In the genomic region with DNA sequence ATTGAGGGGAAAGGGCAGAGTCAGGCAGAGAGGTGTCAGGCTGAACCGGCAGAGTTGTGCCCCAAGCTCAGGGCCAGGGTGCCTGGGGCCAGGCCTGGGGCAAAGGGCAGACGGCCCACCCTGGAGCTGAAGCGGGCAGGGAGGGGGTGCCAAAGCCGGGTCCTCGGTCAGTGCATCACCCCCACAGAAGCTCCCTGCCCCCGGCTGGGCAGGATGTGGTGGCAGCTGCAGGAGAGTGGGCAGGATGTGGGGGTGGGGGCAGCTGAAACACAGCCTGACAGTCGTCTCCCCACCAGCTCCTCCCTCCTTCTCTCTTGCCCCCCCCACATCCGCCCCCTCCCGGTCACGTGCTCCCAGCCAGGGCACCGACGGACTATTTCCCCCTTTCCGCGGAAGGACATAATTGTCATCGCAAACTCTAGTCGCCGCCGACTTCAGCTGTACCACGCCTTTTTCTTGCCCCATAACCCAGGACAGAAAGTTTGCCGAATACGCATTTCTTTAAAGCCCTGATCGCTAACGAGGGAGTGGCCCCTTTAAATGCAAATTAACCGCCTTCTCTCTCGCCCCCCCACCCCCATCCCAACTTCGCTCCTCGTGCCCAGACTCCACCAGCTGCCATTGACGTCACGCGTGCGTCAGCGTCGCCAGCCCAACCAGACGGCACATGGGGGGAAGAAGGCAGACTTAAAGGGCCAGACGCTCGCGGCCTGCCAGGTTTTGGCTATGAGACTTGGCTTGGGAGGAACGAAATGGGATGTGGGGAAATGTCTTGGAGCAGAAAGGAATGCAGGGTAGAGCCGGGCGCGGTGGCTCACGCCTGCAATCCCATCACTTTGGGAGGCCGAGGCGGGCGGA, we compare ENCODE assay signal across 1 cellular context.
TF ChIP-seq lines count a peak whose summit lies in the region.

No MANE protein-coding gene starts in this region.

TF ChIP-seq in A549, 52 proteins besides CTCF, POLR2A, EP300 and RAD21 (continued from another document):
- TF ChIP-seq, protein P1, sequence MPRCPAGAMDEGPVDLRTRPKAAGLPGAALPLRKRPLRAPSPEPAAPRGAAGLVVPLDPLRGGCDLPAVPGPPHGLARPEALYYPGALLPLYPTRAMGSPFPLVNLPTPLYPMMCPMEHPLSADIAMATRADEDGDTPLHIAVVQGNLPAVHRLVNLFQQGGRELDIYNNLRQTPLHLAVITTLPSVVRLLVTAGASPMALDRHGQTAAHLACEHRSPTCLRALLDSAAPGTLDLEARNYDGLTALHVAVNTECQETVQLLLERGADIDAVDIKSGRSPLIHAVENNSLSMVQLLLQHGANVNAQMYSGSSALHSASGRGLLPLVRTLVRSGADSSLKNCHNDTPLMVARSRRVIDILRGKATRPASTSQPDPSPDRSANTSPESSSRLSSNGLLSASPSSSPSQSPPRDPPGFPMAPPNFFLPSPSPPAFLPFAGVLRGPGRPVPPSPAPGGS (IDR thresholded peaks at IDR 0.05): peak; percentile 55; the same call in 1 of the 3 replicates
- TF ChIP-seq HDAC2 (IDR thresholded peaks at IDR 0.05): no peak
- TF ChIP-seq ZC3H11A (IDR thresholded peaks at IDR 0.05): no peak
- TF ChIP-seq JUNB (IDR thresholded peaks at IDR 0.05): peak; percentile 47; the same call in 1 of the 2 replicates
- TF ChIP-seq, protein P2, sequence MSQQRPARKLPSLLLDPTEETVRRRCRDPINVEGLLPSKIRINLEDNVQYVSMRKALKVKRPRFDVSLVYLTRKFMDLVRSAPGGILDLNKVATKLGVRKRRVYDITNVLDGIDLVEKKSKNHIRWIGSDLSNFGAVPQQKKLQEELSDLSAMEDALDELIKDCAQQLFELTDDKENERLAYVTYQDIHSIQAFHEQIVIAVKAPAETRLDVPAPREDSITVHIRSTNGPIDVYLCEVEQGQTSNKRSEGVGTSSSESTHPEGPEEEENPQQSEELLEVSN (IDR thresholded peaks at IDR 0.05; ENCODE audit: borderline replicate concordance, low read depth): peak; percentile 99
- TF ChIP-seq RFX5 (IDR thresholded peaks at IDR 0.05): no peak
- TF ChIP-seq MAFK (IDR thresholded peaks at IDR 0.05; ENCODE audit: partially characterized antibody): peak; percentile 89
- no peak for TF ChIP-seq NFE2L2 (conservative IDR thresholded peaks at IDR 0.05; ENCODE audit: low read length)
- no peak for TF ChIP-seq KDM5A (IDR thresholded peaks at IDR 0.05)
- TF ChIP-seq POLR2AphosphoS2 (conservative IDR thresholded peaks at IDR 0.05; ENCODE audit: low read length): no peak
- TF ChIP-seq, protein P3, sequence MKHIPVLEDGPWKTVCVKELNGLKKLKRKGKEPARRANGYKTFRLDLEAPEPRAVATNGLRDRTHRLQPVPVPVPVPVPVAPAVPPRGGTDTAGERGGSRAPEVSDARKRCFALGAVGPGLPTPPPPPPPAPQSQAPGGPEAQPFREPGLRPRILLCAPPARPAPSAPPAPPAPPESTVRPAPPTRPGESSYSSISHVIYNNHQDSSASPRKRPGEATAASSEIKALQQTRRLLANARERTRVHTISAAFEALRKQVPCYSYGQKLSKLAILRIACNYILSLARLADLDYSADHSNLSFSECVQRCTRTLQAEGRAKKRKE (CRISPR knock-in tag; IDR thresholded peaks at IDR 0.05; ENCODE audit: low read depth): peak; percentile 92
- TF ChIP-seq FOXS1 (CRISPR knock-in tag; IDR thresholded peaks at IDR 0.05): peak; percentile 71; the same call in 1 of the 2 replicates
- TF ChIP-seq, protein P4, sequence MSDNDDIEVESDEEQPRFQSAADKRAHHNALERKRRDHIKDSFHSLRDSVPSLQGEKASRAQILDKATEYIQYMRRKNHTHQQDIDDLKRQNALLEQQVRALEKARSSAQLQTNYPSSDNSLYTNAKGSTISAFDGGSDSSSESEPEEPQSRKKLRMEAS (IDR thresholded peaks at IDR 0.05): peak; percentile 99
- peak; percentile 88; the same call in 1 of the 2 replicates for TF ChIP-seq MYC (IDR thresholded peaks at IDR 0.05; ENCODE audit: borderline replicate concordance, low read length)
- TF ChIP-seq RCOR1 (IDR thresholded peaks at IDR 0.05; ENCODE audit: low read depth, low read length): 0 out of 2 replicates have a peak, but pooled peaks have one; percentile 57
- TF ChIP-seq, protein P5, sequence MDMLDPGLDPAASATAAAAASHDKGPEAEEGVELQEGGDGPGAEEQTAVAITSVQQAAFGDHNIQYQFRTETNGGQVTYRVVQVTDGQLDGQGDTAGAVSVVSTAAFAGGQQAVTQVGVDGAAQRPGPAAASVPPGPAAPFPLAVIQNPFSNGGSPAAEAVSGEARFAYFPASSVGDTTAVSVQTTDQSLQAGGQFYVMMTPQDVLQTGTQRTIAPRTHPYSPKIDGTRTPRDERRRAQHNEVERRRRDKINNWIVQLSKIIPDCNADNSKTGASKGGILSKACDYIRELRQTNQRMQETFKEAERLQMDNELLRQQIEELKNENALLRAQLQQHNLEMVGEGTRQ (IDR thresholded peaks at IDR 0.05): peak; percentile 84
- no peak for TF ChIP-seq PHF8 (IDR thresholded peaks at IDR 0.05; ENCODE audit: borderline replicate concordance, low read depth)
- TF ChIP-seq, protein P6, sequence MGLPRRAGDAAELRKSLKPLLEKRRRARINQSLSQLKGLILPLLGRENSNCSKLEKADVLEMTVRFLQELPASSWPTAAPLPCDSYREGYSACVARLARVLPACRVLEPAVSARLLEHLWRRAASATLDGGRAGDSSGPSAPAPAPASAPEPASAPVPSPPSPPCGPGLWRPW (IDR thresholded peaks at IDR 0.05): no peak
- peak; percentile 93 for TF ChIP-seq EHF (CRISPR knock-in tag; IDR thresholded peaks at IDR 0.05)
- peak; percentile 85 for TF ChIP-seq GATA3 (IDR thresholded peaks at IDR 0.05; ENCODE audit: borderline replicate concordance)
- TF ChIP-seq MAZ (IDR thresholded peaks at IDR 0.05; ENCODE audit: borderline replicate concordance, low read depth, low read length): peak; percentile 97; the same call in 1 of the 2 replicates
- no peak for TF ChIP-seq FOSL2 (IDR thresholded peaks at IDR 0.05)
- TF ChIP-seq FOSL2 (CRISPR knock-in tag; IDR thresholded peaks at IDR 0.05): peak; percentile 77
- TF ChIP-seq, protein P7, sequence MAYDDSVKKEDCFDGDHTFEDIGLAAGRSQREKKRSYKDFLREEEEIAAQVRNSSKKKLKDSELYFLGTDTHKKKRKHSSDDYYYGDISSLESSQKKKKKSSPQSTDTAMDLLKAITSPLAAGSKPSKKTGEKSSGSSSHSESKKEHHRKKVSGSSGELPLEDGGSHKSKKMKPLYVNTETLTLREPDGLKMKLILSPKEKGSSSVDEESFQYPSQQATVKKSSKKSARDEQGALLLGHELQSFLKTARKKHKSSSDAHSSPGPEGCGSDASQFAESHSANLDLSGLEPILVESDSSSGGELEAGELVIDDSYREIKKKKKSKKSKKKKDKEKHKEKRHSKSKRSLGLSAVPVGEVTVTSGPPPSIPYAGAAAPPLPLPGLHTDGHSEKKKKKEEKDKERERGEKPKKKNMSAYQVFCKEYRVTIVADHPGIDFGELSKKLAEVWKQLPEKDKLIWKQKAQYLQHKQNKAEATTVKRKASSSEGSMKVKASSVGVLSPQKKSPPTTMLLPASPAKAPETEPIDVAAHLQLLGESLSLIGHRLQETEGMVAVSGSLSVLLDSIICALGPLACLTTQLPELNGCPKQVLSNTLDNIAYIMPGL (CRISPR knock-in tag; IDR thresholded peaks at IDR 0.05; ENCODE audit: borderline replicate concordance): no peak
- TF ChIP-seq, protein P8, sequence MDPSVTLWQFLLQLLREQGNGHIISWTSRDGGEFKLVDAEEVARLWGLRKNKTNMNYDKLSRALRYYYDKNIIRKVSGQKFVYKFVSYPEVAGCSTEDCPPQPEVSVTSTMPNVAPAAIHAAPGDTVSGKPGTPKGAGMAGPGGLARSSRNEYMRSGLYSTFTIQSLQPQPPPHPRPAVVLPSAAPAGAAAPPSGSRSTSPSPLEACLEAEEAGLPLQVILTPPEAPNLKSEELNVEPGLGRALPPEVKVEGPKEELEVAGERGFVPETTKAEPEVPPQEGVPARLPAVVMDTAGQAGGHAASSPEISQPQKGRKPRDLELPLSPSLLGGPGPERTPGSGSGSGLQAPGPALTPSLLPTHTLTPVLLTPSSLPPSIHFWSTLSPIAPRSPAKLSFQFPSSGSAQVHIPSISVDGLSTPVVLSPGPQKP (IDR thresholded peaks at IDR 0.05; ENCODE audit: low read depth, low read length): no peak
- TF ChIP-seq RARB (CRISPR knock-in tag; IDR thresholded peaks at IDR 0.05): peak; percentile 79
- 0 out of 2 replicates have a peak, but pooled peaks have one; percentile 60 for TF ChIP-seq ZNF302 (CRISPR knock-in tag; IDR thresholded peaks at IDR 0.05)
- peak; percentile 74 for TF ChIP-seq NPAS2 (CRISPR knock-in tag; IDR thresholded peaks at IDR 0.05; ENCODE audit: borderline replicate concordance)
- peak; percentile 86 for TF ChIP-seq BHLHE40 (IDR thresholded peaks at IDR 0.05; ENCODE audit: low read depth, low read length)
- TF ChIP-seq TFCP2L1 (CRISPR knock-in tag; IDR thresholded peaks at IDR 0.05): no peak; the same call in 1 of the 2 replicates
- peak; percentile 83; the same call in 1 of the 2 replicates for TF ChIP-seq TP53 (CRISPR knock-in tag; IDR thresholded peaks at IDR 0.05)
- TF ChIP-seq KDM1A (IDR thresholded peaks at IDR 0.05; ENCODE audit: low read depth): no peak
- no peak for TF ChIP-seq NR3C1 (IDR thresholded peaks at IDR 0.05)
- TF ChIP-seq HEYL (CRISPR knock-in tag; IDR thresholded peaks at IDR 0.05): peak; percentile 33; the same call in 1 of the 2 replicates
- TF ChIP-seq SMC3 (IDR thresholded peaks at IDR 0.05): peak; percentile 42; the same call in 2 of the 3 replicates
- TF ChIP-seq, protein P9, sequence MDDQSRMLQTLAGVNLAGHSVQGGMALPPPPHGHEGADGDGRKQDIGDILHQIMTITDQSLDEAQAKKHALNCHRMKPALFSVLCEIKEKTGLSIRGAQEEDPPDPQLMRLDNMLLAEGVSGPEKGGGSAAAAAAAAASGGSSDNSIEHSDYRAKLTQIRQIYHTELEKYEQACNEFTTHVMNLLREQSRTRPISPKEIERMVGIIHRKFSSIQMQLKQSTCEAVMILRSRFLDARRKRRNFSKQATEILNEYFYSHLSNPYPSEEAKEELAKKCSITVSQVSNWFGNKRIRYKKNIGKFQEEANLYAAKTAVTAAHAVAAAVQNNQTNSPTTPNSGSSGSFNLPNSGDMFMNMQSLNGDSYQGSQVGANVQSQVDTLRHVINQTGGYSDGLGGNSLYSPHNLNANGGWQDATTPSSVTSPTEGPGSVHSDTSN (IDR thresholded peaks at IDR 0.05): peak; percentile 90
- TF ChIP-seq CBX8 (IDR thresholded peaks at IDR 0.05): no peak
- TF ChIP-seq ZSCAN20 (CRISPR knock-in tag; IDR thresholded peaks at IDR 0.05): peak; percentile 87
- TF ChIP-seq HOXB13 (CRISPR knock-in tag; IDR thresholded peaks at IDR 0.05; ENCODE audit: low read depth): peak; percentile 39; the same call in 1 of the 2 replicates
- TF ChIP-seq CEBPB (IDR thresholded peaks at IDR 0.05): peak in 1 of 2 experiments; percentile 65; a peak in 2 of 4 replicates
- no peak for TF ChIP-seq ESRRA (IDR thresholded peaks at IDR 0.05; ENCODE audit: borderline replicate concordance, low read length)
- peak; percentile 91 for TF ChIP-seq HOXB5 (CRISPR knock-in tag; IDR thresholded peaks at IDR 0.05)
